1 cellular context compared by ENCODE assay signal in the genomic region with DNA sequence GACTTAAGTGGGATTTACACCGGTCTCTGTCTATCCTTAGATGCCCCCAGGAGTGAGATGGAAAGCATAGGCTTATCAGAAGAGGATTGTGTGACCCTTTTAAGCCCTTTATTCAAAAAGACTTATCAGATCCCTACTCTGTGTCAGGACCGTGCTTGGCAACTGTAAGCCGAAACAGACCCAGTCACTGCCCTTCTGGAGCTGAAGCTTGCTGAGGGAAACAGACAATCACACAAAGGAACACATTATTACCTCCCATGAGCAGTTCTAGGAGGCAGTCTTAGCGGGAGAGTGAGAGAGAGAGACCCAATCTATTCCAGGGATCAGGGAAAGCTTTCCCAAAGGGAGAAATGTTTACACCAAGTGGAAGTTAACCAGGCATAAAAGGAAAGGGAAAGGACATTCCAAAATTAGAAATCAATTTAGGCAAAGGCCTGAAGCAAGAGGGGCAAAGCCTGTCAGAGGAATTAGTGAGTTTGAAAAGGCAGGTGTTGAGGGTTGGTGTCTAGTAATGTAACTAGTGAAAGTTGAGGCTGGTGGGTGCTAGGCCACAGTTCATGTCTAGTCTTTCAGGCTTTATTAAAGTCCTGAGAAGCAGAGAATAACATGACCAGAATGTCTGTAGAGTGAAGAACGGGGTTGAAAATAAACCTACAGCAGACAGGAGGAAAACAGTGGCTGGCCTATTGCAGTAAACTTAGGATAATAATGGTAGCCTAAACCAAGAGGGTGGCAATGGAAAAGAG.
TF ChIP-seq lines count a peak whose summit lies in the region.

No MANE protein-coding gene starts in this region.

TF ChIP-seq in H1, 55 proteins besides CTCF, POLR2A, EP300 and RAD21:
- TF ChIP-seq FOSL1 (IDR thresholded peaks at IDR 0.05; ENCODE audit: insufficient read depth, low read depth, low read length) (no peak), KDM1A (IDR thresholded peaks at IDR 0.05; ENCODE audit: borderline replicate concordance, low read length) (no peak), GABPA (IDR thresholded peaks at IDR 0.05; ENCODE audit: borderline replicate concordance, insufficient read depth, low read length) (no peak), TBP (IDR thresholded peaks at IDR 0.05; ENCODE audit: low read depth, low read length) (no peak), ZNF274 (IDR thresholded peaks at IDR 0.05; ENCODE audit: borderline replicate concordance, extremely low read depth, low read length) (no peak), RXRA (IDR thresholded peaks at IDR 0.05; ENCODE audit: insufficient read depth, low read depth, low read length) (no peak), CHD1 (IDR thresholded peaks at IDR 0.05; ENCODE audit: low read depth, low read length) (no peak), SUZ12 (IDR thresholded peaks at IDR 0.05; ENCODE audit: low read length) (no peak), EZH2 (IDR thresholded peaks at IDR 0.05; ENCODE audit: low read depth, low read length, severe bottlenecking) (no peak), BRCA1 (IDR thresholded peaks at IDR 0.05; ENCODE audit: low read depth, low read length) (no peak), CBX5 (IDR thresholded peaks at IDR 0.05; ENCODE audit: low read depth, low read length) (no peak), POU5F1 (IDR thresholded peaks at IDR 0.05; ENCODE audit: low read depth, low read length) (no peak), SIN3A (conservative IDR thresholded peaks at IDR 0.05 in 1 of 2, IDR thresholded peaks at IDR 0.05 in 1 of 2; ENCODE audit: low read depth in 1 of 2, low read length in 2 of 2) (no peak)
- TF ChIP-seq, protein P1, sequence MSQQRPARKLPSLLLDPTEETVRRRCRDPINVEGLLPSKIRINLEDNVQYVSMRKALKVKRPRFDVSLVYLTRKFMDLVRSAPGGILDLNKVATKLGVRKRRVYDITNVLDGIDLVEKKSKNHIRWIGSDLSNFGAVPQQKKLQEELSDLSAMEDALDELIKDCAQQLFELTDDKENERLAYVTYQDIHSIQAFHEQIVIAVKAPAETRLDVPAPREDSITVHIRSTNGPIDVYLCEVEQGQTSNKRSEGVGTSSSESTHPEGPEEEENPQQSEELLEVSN (IDR thresholded peaks at IDR 0.05), result no peak
- TF ChIP-seq, protein P2, sequence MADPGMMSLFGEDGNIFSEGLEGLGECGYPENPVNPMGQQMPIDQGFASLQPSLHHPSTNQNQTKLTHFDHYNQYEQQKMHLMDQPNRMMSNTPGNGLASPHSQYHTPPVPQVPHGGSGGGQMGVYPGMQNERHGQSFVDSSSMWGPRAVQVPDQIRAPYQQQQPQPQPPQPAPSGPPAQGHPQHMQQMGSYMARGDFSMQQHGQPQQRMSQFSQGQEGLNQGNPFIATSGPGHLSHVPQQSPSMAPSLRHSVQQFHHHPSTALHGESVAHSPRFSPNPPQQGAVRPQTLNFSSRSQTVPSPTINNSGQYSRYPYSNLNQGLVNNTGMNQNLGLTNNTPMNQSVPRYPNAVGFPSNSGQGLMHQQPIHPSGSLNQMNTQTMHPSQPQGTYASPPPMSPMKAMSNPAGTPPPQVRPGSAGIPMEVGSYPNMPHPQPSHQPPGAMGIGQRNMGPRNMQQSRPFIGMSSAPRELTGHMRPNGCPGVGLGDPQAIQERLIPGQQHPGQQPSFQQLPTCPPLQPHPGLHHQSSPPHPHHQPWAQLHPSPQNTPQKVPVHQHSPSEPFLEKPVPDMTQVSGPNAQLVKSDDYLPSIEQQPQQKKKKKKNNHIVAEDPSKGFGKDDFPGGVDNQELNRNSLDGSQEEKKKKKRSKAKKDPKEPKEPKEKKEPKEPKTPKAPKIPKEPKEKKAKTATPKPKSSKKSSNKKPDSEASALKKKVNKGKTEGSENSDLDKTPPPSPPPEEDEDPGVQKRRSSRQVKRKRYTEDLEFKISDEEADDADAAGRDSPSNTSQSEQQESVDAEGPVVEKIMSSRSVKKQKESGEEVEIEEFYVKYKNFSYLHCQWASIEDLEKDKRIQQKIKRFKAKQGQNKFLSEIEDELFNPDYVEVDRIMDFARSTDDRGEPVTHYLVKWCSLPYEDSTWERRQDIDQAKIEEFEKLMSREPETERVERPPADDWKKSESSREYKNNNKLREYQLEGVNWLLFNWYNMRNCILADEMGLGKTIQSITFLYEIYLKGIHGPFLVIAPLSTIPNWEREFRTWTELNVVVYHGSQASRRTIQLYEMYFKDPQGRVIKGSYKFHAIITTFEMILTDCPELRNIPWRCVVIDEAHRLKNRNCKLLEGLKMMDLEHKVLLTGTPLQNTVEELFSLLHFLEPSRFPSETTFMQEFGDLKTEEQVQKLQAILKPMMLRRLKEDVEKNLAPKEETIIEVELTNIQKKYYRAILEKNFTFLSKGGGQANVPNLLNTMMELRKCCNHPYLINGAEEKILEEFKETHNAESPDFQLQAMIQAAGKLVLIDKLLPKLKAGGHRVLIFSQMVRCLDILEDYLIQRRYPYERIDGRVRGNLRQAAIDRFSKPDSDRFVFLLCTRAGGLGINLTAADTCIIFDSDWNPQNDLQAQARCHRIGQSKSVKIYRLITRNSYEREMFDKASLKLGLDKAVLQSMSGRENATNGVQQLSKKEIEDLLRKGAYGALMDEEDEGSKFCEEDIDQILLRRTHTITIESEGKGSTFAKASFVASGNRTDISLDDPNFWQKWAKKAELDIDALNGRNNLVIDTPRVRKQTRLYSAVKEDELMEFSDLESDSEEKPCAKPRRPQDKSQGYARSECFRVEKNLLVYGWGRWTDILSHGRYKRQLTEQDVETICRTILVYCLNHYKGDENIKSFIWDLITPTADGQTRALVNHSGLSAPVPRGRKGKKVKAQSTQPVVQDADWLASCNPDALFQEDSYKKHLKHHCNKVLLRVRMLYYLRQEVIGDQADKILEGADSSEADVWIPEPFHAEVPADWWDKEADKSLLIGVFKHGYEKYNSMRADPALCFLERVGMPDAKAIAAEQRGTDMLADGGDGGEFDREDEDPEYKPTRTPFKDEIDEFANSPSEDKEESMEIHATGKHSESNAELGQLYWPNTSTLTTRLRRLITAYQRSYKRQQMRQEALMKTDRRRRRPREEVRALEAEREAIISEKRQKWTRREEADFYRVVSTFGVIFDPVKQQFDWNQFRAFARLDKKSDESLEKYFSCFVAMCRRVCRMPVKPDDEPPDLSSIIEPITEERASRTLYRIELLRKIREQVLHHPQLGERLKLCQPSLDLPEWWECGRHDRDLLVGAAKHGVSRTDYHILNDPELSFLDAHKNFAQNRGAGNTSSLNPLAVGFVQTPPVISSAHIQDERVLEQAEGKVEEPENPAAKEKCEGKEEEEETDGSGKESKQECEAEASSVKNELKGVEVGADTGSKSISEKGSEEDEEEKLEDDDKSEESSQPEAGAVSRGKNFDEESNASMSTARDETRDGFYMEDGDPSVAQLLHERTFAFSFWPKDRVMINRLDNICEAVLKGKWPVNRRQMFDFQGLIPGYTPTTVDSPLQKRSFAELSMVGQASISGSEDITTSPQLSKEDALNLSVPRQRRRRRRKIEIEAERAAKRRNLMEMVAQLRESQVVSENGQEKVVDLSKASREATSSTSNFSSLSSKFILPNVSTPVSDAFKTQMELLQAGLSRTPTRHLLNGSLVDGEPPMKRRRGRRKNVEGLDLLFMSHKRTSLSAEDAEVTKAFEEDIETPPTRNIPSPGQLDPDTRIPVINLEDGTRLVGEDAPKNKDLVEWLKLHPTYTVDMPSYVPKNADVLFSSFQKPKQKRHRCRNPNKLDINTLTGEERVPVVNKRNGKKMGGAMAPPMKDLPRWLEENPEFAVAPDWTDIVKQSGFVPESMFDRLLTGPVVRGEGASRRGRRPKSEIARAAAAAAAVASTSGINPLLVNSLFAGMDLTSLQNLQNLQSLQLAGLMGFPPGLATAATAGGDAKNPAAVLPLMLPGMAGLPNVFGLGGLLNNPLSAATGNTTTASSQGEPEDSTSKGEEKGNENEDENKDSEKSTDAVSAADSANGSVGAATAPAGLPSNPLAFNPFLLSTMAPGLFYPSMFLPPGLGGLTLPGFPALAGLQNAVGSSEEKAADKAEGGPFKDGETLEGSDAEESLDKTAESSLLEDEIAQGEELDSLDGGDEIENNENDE (IDR thresholded peaks at IDR 0.05; ENCODE audit: insufficient replicate concordance, low read length), result no peak
